Comparison of ENCODE assay signal across 32 cellular contexts in the genomic region with DNA sequence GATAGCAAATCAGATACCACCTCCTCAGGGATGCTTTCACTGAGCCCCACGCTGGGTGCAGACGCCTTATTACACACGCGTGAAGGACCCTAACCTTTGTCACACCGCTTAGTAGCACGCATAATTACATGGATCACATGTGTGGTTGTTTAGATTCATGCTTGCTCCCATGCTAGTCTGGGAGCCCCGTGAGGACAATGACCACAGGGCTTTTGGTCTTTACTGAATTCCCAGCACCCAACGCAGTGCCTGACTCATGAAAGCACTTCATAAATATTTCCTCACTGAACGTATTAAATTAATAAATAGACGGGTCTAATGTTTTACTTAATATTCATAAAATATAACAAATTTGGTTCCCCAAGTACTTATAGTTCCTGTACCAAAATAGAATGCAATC.
"Had no signal": no experiment of that assay in that cellular context is flagged by ENCODE, and none has a peak within 500 bp of the region (broad histone marks: within the 10 kb centered on the region; RNA-seq: fewer than 3 reads in every experiment).

No MANE protein-coding gene starts in this region.

- DNase-seq: naive thymus-derived CD8-positive, alpha-beta T cell; nephron progenitor cell; occipital lobe; ovary; posterior cingulate gyrus; psoas muscle; right cardiac atrium; spleen; stimulated activated CD4-positive, alpha-beta T cell treated with anti-CD3 and anti-CD28 coated beads, Interleukin-12 subunit alpha, Interleukin-12 subunit beta, amount 100 ng/mL, for 4 hours; stimulated activated CD4-positive, alpha-beta T cell treated with anti-CD3 and anti-CD28 coated beads, Interleukin-1b, Interleukin-23, amount 100 ng/mL, for 48 hours; stimulated activated CD4-positive, alpha-beta T cell treated with anti-CD3 and anti-CD28 coated beads, Interleukin-4, amount 100 ng/mL, for 1 hour; stimulated activated CD4-positive, alpha-beta T cell treated with anti-CD3 and anti-CD28 coated beads, Interleukin-4, amount 100 ng/mL, for 4 hours; stimulated activated CD8-positive, alpha-beta memory T cell treated with anti-CD3 and anti-CD28 coated beads, Interleukin-4, amount 100 ng/mL, for 48 hours; stimulated activated naive CD4-positive, alpha-beta T cell; stimulated activated naive CD8-positive, alpha-beta T cell treated with anti-CD3 and anti-CD28 coated beads, Interleukin-15, amount 100 ng/mL, for 72 hours; stimulated activated naive CD8-positive, alpha-beta T cell treated with anti-CD3 and anti-CD28 coated beads, Interleukin-15, Interleukin-2, amounts not matched to agents 100 U/mL and 50 U/mL, for 24 hours; substantia nigra; testis; tibial artery; transverse colon; upper lobe of right lung; uterus had no signal

- H3K4me1 ChIP-seq: psoas muscle, spleen, tibial artery, uterus had no signal

- H3K4me3 ChIP-seq: ovary, psoas muscle, skin epidermis, smooth muscle cell, spleen, suprapubic skin, testis, tibial artery, transverse colon, upper lobe of right lung, uterus had no signal

- H3K4me3 Mint-ChIP-seq: naive thymus-derived CD8-positive, alpha-beta T cell; natural killer cell treated with Interleukin-12 subunit alpha and Interleukin-12 subunit beta and Interleukin-15 and Interleukin-18, amount 100 ng/mL, for 72 hours; nephron progenitor cell; neural crest cell; stimulated activated memory B cell treated with anti-CD40 and anti-IgM and Interleukin-4, amounts not matched to agents 10 μg/mL and 1 μg/mL and 100 μg/mL, for 72 hours; stimulated activated naive CD8-positive, alpha-beta T cell treated with anti-CD3 and anti-CD28 coated beads, Interleukin-15, amount 100 ng/mL, for 72 hours; type B pancreatic cell had no signal

- H3K27me3 ChIP-seq: ovary, spleen, suprapubic skin, testis, tibial artery, transverse colon, upper lobe of right lung, uterus had no signal

- H3K9me3 ChIP-seq: ovary, psoas muscle, spleen, suprapubic skin, testis, tibial artery, transverse colon, upper lobe of right lung, uterus had no signal

- H3K27me3 Mint-ChIP-seq: naive thymus-derived CD8-positive, alpha-beta T cell; natural killer cell treated with Interleukin-12 subunit alpha and Interleukin-12 subunit beta and Interleukin-15 and Interleukin-18, amount 100 ng/mL, for 72 hours; progenitor cell of endocrine pancreas; stimulated activated memory B cell treated with anti-CD40 and anti-IgM and Interleukin-4, amounts not matched to agents 10 μg/mL and 1 μg/mL and 100 μg/mL, for 72 hours had no signal

- H3K36me3 ChIP-seq: ovary, spleen, suprapubic skin, tibial artery, transverse colon, upper lobe of right lung, uterus had no signal

- ATAC-seq: naive thymus-derived CD8-positive, alpha-beta T cell; natural killer cell treated with Interleukin-12 subunit alpha and Interleukin-12 subunit beta and Interleukin-15 and Interleukin-18, amount 100 ng/mL, for 72 hours; psoas muscle; right cardiac atrium; sciatic nerve; stimulated activated memory B cell treated with anti-CD40 and anti-IgM and Interleukin-4, amounts not matched to agents 10 μg/mL and 1 μg/mL and 100 μg/mL, for 72 hours; stimulated activated naive CD8-positive, alpha-beta T cell treated with anti-CD3 and anti-CD28 coated beads, Interleukin-15, amount 100 ng/mL, for 72 hours; stimulated activated naive CD8-positive, alpha-beta T cell treated with anti-CD3 and anti-CD28 coated beads, Interleukin-15, Interleukin-2, amounts not matched to agents 100 U/mL and 50 U/mL, for 24 hours; upper lobe of right lung had no signal

- H3K27ac ChIP-seq: ovary, parathyroid adenoma, psoas muscle, spleen, suprapubic skin, testis, tibial artery, transverse colon, upper lobe of right lung, uterus had no signal

- H3K4me1 Mint-ChIP-seq: naive thymus-derived CD8-positive, alpha-beta T cell; neural crest cell; stimulated activated memory B cell treated with anti-CD40 and anti-IgM and Interleukin-4, amounts not matched to agents 10 μg/mL and 1 μg/mL and 100 μg/mL, for 72 hours; stimulated activated naive CD8-positive, alpha-beta T cell treated with anti-CD3 and anti-CD28 coated beads, Interleukin-15, amount 100 ng/mL, for 72 hours had no signal

- H3K9me3 Mint-ChIP-seq: naive thymus-derived CD8-positive, alpha-beta T cell; natural killer cell treated with Interleukin-12 subunit alpha and Interleukin-12 subunit beta and Interleukin-15 and Interleukin-18, amount 100 ng/mL, for 72 hours; nephron progenitor cell; neural crest cell; stimulated activated memory B cell treated with anti-CD40 and anti-IgM and Interleukin-4, amounts not matched to agents 10 μg/mL and 1 μg/mL and 100 μg/mL, for 72 hours; stimulated activated naive CD8-positive, alpha-beta T cell treated with anti-CD3 and anti-CD28 coated beads, Interleukin-15, amount 100 ng/mL, for 72 hours; type B pancreatic cell had no signal

- H3K9ac ChIP-seq: parathyroid adenoma had no signal

- H3K79me2 ChIP-seq: parathyroid adenoma had no signal

- H3K36me3 Mint-ChIP-seq: naive thymus-derived CD8-positive, alpha-beta T cell; natural killer cell treated with Interleukin-12 subunit alpha and Interleukin-12 subunit beta and Interleukin-15 and Interleukin-18, amount 100 ng/mL, for 72 hours; stimulated activated memory B cell treated with anti-CD40 and anti-IgM and Interleukin-4, amounts not matched to agents 10 μg/mL and 1 μg/mL and 100 μg/mL, for 72 hours; type B pancreatic cell had no signal

- H3K27ac Mint-ChIP-seq: naive thymus-derived CD8-positive, alpha-beta T cell; natural killer cell treated with Interleukin-12 subunit alpha and Interleukin-12 subunit beta and Interleukin-15 and Interleukin-18, amount 100 ng/mL, for 72 hours; nephron progenitor cell; progenitor cell of endocrine pancreas; stimulated activated memory B cell treated with anti-CD40 and anti-IgM and Interleukin-4, amounts not matched to agents 10 μg/mL and 1 μg/mL and 100 μg/mL, for 72 hours; stimulated activated naive CD8-positive, alpha-beta T cell treated with anti-CD3 and anti-CD28 coated beads, Interleukin-15, amount 100 ng/mL, for 72 hours; type B pancreatic cell had no signal

- H3K4me2 ChIP-seq: smooth muscle cell had no signal
